In the genomic region with DNA sequence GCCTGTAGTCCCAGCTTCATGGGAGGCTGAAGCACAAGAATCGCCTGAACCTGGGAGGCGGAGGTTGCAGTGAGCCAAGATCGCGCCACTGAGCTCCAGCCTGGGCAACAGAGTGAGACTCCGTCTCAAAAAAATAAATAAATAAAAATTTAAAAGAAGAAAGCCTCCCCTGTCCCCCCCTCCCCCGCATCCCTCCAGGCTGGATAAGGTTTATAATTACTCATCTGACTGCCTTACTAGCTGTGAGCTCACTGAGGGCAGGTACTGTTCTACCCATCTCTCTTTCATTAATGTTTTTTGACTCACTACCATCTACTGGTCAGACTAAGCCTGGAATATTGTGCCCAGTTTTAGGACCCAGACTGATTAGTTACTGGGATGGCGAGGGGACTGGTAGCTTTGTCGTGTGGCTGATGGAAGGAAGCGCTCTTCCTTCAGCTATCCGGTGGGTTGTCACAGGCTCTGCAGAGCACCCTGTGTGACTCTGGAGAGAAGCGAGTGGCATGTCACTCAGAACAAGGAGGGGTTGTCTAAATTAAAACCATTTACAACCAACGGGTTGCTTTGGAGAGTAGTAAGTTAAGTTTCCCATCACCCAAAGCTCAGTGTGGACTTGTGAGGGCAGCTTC, we compare ENCODE assay signal across 16 cellular contexts. TPM values are rescaled to one million over a fixed set of nuclear protein-coding genes. Genes with fewer than 3 reads are reported as not detected.
DNase-seq lines count a peak whose midpoint lies in the region; ATAC-seq and TF ChIP-seq lines count a peak whose summit lies in the region.
"Had no signal": no experiment of that assay in that cellular context is flagged by ENCODE, and none has a peak within 500 bp of the region (broad histone marks: within the 10 kb centered on the region; RNA-seq: fewer than 3 reads in every experiment).

No MANE protein-coding gene starts in this region.

- peak overlapping the region; percentile 91 for H3K4me3 Mint-ChIP-seq in T-helper 17 cell
- peak overlapping the region; percentile 77 for H3K4me3 Mint-ChIP-seq in activated naive CD8-positive, alpha-beta T cell treated with anti-CD3 and anti-CD28 coated beads, Interleukin-2, amount 10 ng/mL, durations not matched to agents 7 days and 5 days

- no peak for TF ChIP-seq POLR2A in spleen (IDR thresholded peaks at IDR 0.05)

- ATAC-seq in activated CD4-positive, CD25-positive, alpha-beta regulatory T cell treated with anti-CD3 and anti-CD28 coated beads, Interleukin-2, amount 50 U/mL, for 24 hours: peak; percentile 40 to 41
- ATAC-seq in T-helper 17 cell (no peak), HG03378 (IDR thresholded peaks at IDR 0.05; ENCODE audit: unreplicated experiment) (no peak), GM21526 (IDR thresholded peaks at IDR 0.05; ENCODE audit: low FRiP score, unreplicated experiment) (no peak)
- peak; percentile 11 for ATAC-seq in activated naive CD8-positive, alpha-beta T cell treated with anti-CD3 and anti-CD28 coated beads, Interleukin-2, amount 10 ng/mL, durations not matched to agents 7 days and 5 days (ENCODE audit: low read depth)

- peak overlapping the region in 1 of 8 donors; percentile 46 for H3K4me3 ChIP-seq in spleen
- H3K4me3 ChIP-seq: coronary artery, SJSA1, thyroid gland had no signal

- no peaks in the 10 kb centered on the region for H3K27me3 ChIP-seq in spleen (replicated peaks in 1 of 7)
- H3K27me3 ChIP-seq: SJSA1, thyroid gland had no signal

- intact Hi-C loops in spleen (cut with DNase I; ENCODE audit: low total_unique reads): no loop called here

- H3K4me1 ChIP-seq in spleen: peaks cover 35 to 100% (median 81%) of the 10 kb centered on the region in 6 donors

- peaks cover 14% of the 10 kb centered on the region for H3K36me3 Mint-ChIP-seq in T-helper 17 cell (ENCODE audit: low read depth)
- H3K36me3 Mint-ChIP-seq in activated naive CD8-positive, alpha-beta T cell treated with anti-CD3 and anti-CD28 coated beads, Interleukin-2, amount 10 ng/mL, durations not matched to agents 7 days and 5 days: peaks cover 66% of the 10 kb centered on the region

- no peaks in the 10 kb centered on the region for H3K9me3 Mint-ChIP-seq in activated naive CD8-positive, alpha-beta T cell treated with anti-CD3 and anti-CD28 coated beads, Interleukin-2, amount 10 ng/mL, durations not matched to agents 7 days and 5 days

- WGBS in spleen, 5 donors: 68 to 84% (median 70%) methylated on average over 12 of the region's 12 CpGs

- peaks cover 76% of the 10 kb centered on the region for H3K4me1 Mint-ChIP-seq in T-helper 17 cell
- H3K4me1 Mint-ChIP-seq in activated naive CD8-positive, alpha-beta T cell treated with anti-CD3 and anti-CD28 coated beads, Interleukin-2, amount 10 ng/mL, durations not matched to agents 7 days and 5 days: peaks cover 81% of the 10 kb centered on the region

- POLR2A ChIA-PET in activated naive CD8-positive, alpha-beta T cell treated with anti-CD3 and anti-CD28 coated beads, Interleukin-2, amount 10 ng/mL, durations not matched to agents 7 days and 5 days (lab: Charles Lee): interaction anchor here (1.0 to 10.4 kb wide), 8 partner anchors 9 to 139 kb away, joined by 4 to 297 read pairs (median 11); a partner anchor contains a TSS

- no peak for TF ChIP-seq CTCF in spleen (IDR thresholded peaks at IDR 0.05 in 8 of 11, conservative IDR thresholded peaks at IDR 0.05 in 3 of 11)

- peak overlapping the region in 5 of 8 donors; percentile 27 to 76 (median 64) for H3K27ac ChIP-seq in spleen
- H3K27ac ChIP-seq: 22Rv1, coronary artery, SJSA1, thyroid gland had no signal

- H3K36me3 ChIP-seq in spleen: peaks cover 0 to 63% (median 26%) of the 10 kb centered on the region in 6 donors
- H3K36me3 ChIP-seq: SJSA1, thyroid gland had no signal

- H3K9me3 ChIP-seq in T-helper 17 cell (ENCODE audit: control insufficient read depth, low read length, poor library complexity, severe bottlenecking): no peaks in the 10 kb centered on the region
- no peaks in the 10 kb centered on the region for H3K9me3 ChIP-seq in spleen
- H3K9me3 ChIP-seq: SJSA1, thyroid gland had no signal

- DNase-seq in activated CD4-positive, CD25-positive, alpha-beta regulatory T cell treated with anti-CD3 and anti-CD28 coated beads, Interleukin-2, amount 50 U/mL, for 72 hours: no peak
- DNase-seq in T-helper 17 cell: no peak
- no peak for DNase-seq in activated naive CD8-positive, alpha-beta T cell treated with anti-CD3 and anti-CD28 coated beads, Interleukin-2, amount 10 ng/mL, durations not matched to agents 7 days and 5 days
- no peak for DNase-seq in spleen
- no peak for DNase-seq in NOMO-1 treated with dmso at 0.1 percent for 144 hours (lab: John Stamatoyannopoulos, UW; ENCODE audit: unreplicated experiment)
- DNase-seq: aorta, C1 segment of cervical spinal cord, NCI-H187, NCI-H446 treated with DMSO at 0.1 percent for 48 hours, thyroid gland had no signal

- H3K27me3 Mint-ChIP-seq in T-helper 17 cell: no peaks in the 10 kb centered on the region
- H3K27me3 Mint-ChIP-seq in activated naive CD8-positive, alpha-beta T cell treated with anti-CD3 and anti-CD28 coated beads, Interleukin-2, amount 10 ng/mL, durations not matched to agents 7 days and 5 days: no peaks in the 10 kb centered on the region

- peak overlapping the region; percentile 99 for H3K27ac Mint-ChIP-seq in T-helper 17 cell
- H3K27ac Mint-ChIP-seq in activated naive CD8-positive, alpha-beta T cell treated with anti-CD3 and anti-CD28 coated beads, Interleukin-2, amount 10 ng/mL, durations not matched to agents 7 days and 5 days: peak overlapping the region; percentile 82

RNA-seq across cellular contexts. Expression of a gene that starts 16.9 kb away (rescaled TPM):
- total RNA-seq in T-helper 17 cell (100 to 1,000 TPM; 793 to 831 TPM), spleen (100 to 1,000 TPM; 244 to 336 (median 283) TPM)
- 1,000 to 10,000 TPM; 1,124 to 1,144 TPM for total RNA-seq in activated naive CD8-positive, alpha-beta T cell treated with anti-CD3 and anti-CD28 coated beads, Interleukin-2, amount 10 ng/mL, durations not matched to agents 7 days and 5 days
- 100 to 1,000 TPM; 169 to 184 (median 183) TPM for polyA plus RNA-seq in spleen

Comparison
In these comparisons a context has a peak if more than half of its experiments do, and no peak if none do; other contexts are left out.
1. ATAC-seq: peak in activated CD4-positive, CD25-positive, alpha-beta regulatory T cell treated with anti-CD3 and anti-CD28 coated beads, Interleukin-2, amount 50 U/mL, for 24 hours (2 of 2) and activated naive CD8-positive, alpha-beta T cell treated with anti-CD3 and anti-CD28 coated beads, Interleukin-2, amount 10 ng/mL, durations not matched to agents 7 days and 5 days (single experiment); none in T-helper 17 cell (single experiment), HG03378 (single experiment) and GM21526 (single experiment).